In the genomic region with DNA sequence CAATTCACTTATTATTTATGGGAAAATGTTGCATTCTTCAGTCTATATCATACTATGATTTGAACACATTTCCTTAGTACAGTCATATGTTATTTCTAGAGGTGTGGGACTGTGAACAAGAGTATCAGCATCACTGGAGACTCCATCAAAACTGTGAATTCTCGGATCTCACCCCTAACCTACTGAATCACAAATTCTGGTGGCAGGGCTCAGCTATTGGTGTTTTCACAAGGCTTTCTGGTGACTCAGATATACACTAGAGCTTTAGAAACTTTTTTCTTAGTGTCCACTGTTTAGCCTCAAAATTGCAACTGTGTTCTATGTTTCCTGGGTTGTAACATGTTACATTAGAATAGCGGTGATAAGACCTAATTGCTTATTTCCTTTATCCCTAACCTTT, we compare ENCODE assay signal across 22 cellular contexts.
"Had no signal": no experiment of that assay in that cellular context is flagged by ENCODE, and none has a peak within 500 bp of the region (broad histone marks: within the 10 kb centered on the region; RNA-seq: fewer than 3 reads in every experiment).

No MANE protein-coding gene starts in this region.

- ATAC-seq: activated CD4-positive, alpha-beta T cell treated with anti-CD3 and anti-CD28 coated beads for 36 hours; effector memory CD8-positive, alpha-beta T cell; mucosa of descending colon; naive thymus-derived CD8-positive, alpha-beta T cell; stimulated activated memory B cell treated with anti-CD40 and anti-IgM and Interleukin-4, amounts not matched to agents 10 μg/mL and 1 μg/mL and 100 μg/mL, for 72 hours had no signal

- DNase-seq: activated CD4-positive, alpha-beta memory T cell treated with anti-CD3 and anti-CD28 coated beads, Interleukin-2, amount 10 ng/mL, durations not matched to agents 7 days and 5 days; activated CD4-positive, alpha-beta T cell treated with anti-CD3 and anti-CD28 coated beads for 36 hours; activated gamma-delta T cell; activated T-cell treated with anti-CD3 and anti-CD28 coated beads, Interleukin-2, amount 50 U/mL, for 48 hours; aorta; caudate nucleus; cortex of kidney; effector memory CD8-positive, alpha-beta T cell; glutamatergic neuron; immature natural killer cell; left cardiac atrium; mucosa of descending colon; naive thymus-derived CD8-positive, alpha-beta T cell; posterior cingulate gyrus; substantia nigra; trophoblast cell had no signal

- H3K27ac ChIP-seq: neutrophil, right atrium auricular region, VCaP had no signal

- H3K4me1 ChIP-seq: right atrium auricular region had no signal

- H3K27me3 ChIP-seq: neutrophil, right atrium auricular region had no signal

- H3K4me3 ChIP-seq: lung, mucosa of descending colon, right atrium auricular region, skin epidermis had no signal

- H3K9me3 ChIP-seq: mucosa of descending colon, neutrophil had no signal

- H3K36me3 ChIP-seq: neutrophil, right atrium auricular region had no signal
